In the genomic region with DNA sequence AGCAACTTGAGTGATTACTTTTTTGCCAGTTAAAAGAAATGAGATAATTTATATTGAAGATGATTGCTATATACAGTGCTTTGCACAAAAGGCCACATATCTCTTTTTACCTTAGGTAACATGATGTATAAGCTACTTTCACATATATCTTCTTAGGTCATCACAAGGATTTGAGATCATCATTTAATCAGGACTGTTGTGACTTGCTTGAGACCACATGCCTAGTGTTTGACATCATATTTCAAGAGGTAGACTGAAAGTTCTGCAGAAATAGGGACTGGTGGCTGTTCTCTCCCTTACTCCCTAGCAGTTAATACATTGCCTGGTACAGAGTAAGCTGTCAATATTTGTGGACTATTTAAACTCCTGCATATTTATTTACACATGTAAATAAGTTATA, we compare ENCODE assay signal across 1 cellular context.
TF ChIP-seq lines count a peak whose summit lies in the region.

No MANE protein-coding gene starts in this region.

TF ChIP-seq in HEK293, 187 proteins besides CTCF, POLR2A, EP300 and RAD21 (continued from another document):
- no peak for TF ChIP-seq SCRT1 (tag by site-specific recombination; IDR thresholded peaks at IDR 0.05; ENCODE audit: borderline replicate concordance)
- no peak for TF ChIP-seq ZNF211 (tag by site-specific recombination; IDR thresholded peaks at IDR 0.05; ENCODE audit: low read depth)
- TF ChIP-seq ZNF677 (tag by site-specific recombination; IDR thresholded peaks at IDR 0.05) = no peak
- no peak for TF ChIP-seq ZNF37A (tag by site-specific recombination; IDR thresholded peaks at IDR 0.05)
- TF ChIP-seq, protein P1, sequence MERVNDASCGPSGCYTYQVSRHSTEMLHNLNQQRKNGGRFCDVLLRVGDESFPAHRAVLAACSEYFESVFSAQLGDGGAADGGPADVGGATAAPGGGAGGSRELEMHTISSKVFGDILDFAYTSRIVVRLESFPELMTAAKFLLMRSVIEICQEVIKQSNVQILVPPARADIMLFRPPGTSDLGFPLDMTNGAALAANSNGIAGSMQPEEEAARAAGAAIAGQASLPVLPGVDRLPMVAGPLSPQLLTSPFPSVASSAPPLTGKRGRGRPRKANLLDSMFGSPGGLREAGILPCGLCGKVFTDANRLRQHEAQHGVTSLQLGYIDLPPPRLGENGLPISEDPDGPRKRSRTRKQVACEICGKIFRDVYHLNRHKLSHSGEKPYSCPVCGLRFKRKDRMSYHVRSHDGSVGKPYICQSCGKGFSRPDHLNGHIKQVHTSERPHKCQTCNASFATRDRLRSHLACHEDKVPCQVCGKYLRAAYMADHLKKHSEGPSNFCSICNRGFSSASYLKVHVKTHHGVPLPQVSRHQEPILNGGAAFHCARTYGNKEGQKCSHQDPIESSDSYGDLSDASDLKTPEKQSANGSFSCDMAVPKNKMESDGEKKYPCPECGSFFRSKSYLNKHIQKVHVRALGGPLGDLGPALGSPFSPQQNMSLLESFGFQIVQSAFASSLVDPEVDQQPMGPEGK (tag by site-specific recombination; IDR thresholded peaks at IDR 0.05) = no peak
- no peak for TF ChIP-seq ZNF10 (tag by site-specific recombination; IDR thresholded peaks at IDR 0.05)
- no peak for TF ChIP-seq ZNF560 (tag by site-specific recombination; IDR thresholded peaks at IDR 0.05; ENCODE audit: borderline replicate concordance)
- TF ChIP-seq, protein P2, sequence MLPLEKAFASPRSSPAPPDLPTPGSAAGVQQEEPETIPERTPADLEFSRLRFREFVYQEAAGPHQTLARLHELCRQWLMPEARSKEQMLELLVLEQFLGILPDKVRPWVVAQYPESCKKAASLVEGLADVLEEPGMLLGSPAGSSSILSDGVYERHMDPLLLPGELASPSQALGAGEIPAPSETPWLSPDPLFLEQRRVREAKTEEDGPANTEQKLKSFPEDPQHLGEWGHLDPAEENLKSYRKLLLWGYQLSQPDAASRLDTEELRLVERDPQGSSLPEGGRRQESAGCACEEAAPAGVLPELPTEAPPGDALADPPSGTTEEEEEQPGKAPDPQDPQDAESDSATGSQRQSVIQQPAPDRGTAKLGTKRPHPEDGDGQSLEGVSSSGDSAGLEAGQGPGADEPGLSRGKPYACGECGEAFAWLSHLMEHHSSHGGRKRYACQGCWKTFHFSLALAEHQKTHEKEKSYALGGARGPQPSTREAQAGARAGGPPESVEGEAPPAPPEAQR (tag by site-specific recombination; IDR thresholded peaks at IDR 0.05) = no peak
- no peak for TF ChIP-seq ZNF555 (tag by site-specific recombination; conservative IDR thresholded peaks at IDR 0.05)
- no peak for TF ChIP-seq HOXD13 (CRISPR knock-in tag; IDR thresholded peaks at IDR 0.05; ENCODE audit: borderline replicate concordance)
- TF ChIP-seq, protein P3, sequence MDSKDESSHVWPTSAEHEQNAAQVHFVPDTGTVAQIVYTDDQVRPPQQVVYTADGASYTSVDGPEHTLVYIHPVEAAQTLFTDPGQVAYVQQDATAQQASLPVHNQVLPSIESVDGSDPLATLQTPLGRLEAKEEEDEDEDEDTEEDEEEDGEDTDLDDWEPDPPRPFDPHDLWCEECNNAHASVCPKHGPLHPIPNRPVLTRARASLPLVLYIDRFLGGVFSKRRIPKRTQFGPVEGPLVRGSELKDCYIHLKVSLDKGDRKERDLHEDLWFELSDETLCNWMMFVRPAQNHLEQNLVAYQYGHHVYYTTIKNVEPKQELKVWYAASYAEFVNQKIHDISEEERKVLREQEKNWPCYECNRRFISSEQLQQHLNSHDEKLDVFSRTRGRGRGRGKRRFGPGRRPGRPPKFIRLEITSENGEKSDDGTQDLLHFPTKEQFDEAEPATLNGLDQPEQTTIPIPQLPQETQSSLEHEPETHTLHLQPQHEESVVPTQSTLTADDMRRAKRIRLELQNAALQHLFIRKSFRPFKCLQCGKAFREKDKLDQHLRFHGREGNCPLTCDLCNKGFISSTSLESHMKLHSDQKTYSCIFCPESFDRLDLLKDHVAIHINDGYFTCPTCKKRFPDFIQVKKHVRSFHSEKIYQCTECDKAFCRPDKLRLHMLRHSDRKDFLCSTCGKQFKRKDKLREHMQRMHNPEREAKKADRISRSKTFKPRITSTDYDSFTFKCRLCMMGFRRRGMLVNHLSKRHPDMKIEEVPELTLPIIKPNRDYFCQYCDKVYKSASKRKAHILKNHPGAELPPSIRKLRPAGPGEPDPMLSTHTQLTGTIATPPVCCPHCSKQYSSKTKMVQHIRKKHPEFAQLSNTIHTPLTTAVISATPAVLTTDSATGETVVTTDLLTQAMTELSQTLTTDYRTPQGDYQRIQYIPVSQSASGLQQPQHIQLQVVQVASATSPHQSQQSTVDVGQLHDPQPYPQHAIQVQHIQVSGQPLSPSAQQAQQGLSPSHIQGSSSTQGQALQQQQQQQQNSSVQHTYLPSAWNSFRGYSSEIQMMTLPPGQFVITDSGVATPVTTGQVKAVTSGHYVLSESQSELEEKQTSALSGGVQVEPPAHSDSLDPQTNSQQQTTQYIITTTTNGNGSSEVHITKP (tag by site-specific recombination; IDR thresholded peaks at IDR 0.05) = no peak
- TF ChIP-seq ZNF561 (tag by site-specific recombination; IDR thresholded peaks at IDR 0.05; ENCODE audit: borderline replicate concordance) = no peak
- TF ChIP-seq, protein P4, sequence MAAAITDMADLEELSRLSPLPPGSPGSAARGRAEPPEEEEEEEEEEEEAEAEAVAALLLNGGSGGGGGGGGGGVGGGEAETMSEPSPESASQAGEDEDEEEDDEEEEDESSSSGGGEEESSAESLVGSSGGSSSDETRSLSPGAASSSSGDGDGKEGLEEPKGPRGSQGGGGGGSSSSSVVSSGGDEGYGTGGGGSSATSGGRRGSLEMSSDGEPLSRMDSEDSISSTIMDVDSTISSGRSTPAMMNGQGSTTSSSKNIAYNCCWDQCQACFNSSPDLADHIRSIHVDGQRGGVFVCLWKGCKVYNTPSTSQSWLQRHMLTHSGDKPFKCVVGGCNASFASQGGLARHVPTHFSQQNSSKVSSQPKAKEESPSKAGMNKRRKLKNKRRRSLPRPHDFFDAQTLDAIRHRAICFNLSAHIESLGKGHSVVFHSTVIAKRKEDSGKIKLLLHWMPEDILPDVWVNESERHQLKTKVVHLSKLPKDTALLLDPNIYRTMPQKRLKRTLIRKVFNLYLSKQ (tag by site-specific recombination; IDR thresholded peaks at IDR 0.05; ENCODE audit: borderline replicate concordance) = no peak
- peak; percentile 51; the same call in 1 of the 2 replicates for TF ChIP-seq ZBTB17 (tag by site-specific recombination; IDR thresholded peaks at IDR 0.05)
- 0 out of 2 replicates have a peak, but pooled peaks have one; percentile 15 for TF ChIP-seq GLIS1 (tag by site-specific recombination; IDR thresholded peaks at IDR 0.05)
- no peak for TF ChIP-seq ZNF626 (tag by site-specific recombination; IDR thresholded peaks at IDR 0.05)
- peak; percentile 48; the same call in 1 of the 2 replicates for TF ChIP-seq ZEB2 (tag by site-specific recombination; IDR thresholded peaks at IDR 0.05)
- TF ChIP-seq ZNF529 (tag by site-specific recombination; IDR thresholded peaks at IDR 0.05; ENCODE audit: insufficient replicate concordance) = no peak
- TF ChIP-seq, protein P5, sequence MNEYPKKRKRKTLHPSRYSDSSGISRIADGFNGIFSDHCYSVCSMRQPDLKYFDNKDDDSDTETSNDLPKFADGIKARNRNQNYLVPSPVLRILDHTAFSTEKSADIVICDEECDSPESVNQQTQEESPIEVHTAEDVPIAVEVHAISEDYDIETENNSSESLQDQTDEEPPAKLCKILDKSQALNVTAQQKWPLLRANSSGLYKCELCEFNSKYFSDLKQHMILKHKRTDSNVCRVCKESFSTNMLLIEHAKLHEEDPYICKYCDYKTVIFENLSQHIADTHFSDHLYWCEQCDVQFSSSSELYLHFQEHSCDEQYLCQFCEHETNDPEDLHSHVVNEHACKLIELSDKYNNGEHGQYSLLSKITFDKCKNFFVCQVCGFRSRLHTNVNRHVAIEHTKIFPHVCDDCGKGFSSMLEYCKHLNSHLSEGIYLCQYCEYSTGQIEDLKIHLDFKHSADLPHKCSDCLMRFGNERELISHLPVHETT (tag by site-specific recombination; IDR thresholded peaks at IDR 0.05) = no peak
- TF ChIP-seq ZNF292 (tag by site-specific recombination; IDR thresholded peaks at IDR 0.05; ENCODE audit: borderline replicate concordance, low read depth) = no peak
- peak; percentile 97 for TF ChIP-seq ZNF629 (tag by site-specific recombination; IDR thresholded peaks at IDR 0.05)
- TF ChIP-seq ZFP3 (tag by site-specific recombination; IDR thresholded peaks at IDR 0.05; ENCODE audit: low read depth) = no peak
- no peak for TF ChIP-seq ZNF433 (tag by site-specific recombination; IDR thresholded peaks at IDR 0.05; ENCODE audit: low read depth)
- TF ChIP-seq, protein P6, sequence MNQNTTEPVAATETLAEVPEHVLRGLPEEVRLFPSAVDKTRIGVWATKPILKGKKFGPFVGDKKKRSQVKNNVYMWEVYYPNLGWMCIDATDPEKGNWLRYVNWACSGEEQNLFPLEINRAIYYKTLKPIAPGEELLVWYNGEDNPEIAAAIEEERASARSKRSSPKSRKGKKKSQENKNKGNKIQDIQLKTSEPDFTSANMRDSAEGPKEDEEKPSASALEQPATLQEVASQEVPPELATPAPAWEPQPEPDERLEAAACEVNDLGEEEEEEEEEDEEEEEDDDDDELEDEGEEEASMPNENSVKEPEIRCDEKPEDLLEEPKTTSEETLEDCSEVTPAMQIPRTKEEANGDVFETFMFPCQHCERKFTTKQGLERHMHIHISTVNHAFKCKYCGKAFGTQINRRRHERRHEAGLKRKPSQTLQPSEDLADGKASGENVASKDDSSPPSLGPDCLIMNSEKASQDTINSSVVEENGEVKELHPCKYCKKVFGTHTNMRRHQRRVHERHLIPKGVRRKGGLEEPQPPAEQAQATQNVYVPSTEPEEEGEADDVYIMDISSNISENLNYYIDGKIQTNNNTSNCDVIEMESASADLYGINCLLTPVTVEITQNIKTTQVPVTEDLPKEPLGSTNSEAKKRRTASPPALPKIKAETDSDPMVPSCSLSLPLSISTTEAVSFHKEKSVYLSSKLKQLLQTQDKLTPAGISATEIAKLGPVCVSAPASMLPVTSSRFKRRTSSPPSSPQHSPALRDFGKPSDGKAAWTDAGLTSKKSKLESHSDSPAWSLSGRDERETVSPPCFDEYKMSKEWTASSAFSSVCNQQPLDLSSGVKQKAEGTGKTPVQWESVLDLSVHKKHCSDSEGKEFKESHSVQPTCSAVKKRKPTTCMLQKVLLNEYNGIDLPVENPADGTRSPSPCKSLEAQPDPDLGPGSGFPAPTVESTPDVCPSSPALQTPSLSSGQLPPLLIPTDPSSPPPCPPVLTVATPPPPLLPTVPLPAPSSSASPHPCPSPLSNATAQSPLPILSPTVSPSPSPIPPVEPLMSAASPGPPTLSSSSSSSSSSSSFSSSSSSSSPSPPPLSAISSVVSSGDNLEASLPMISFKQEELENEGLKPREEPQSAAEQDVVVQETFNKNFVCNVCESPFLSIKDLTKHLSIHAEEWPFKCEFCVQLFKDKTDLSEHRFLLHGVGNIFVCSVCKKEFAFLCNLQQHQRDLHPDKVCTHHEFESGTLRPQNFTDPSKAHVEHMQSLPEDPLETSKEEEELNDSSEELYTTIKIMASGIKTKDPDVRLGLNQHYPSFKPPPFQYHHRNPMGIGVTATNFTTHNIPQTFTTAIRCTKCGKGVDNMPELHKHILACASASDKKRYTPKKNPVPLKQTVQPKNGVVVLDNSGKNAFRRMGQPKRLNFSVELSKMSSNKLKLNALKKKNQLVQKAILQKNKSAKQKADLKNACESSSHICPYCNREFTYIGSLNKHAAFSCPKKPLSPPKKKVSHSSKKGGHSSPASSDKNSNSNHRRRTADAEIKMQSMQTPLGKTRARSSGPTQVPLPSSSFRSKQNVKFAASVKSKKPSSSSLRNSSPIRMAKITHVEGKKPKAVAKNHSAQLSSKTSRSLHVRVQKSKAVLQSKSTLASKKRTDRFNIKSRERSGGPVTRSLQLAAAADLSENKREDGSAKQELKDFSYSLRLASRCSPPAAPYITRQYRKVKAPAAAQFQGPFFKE (tag by site-specific recombination; IDR thresholded peaks at IDR 0.05; ENCODE audit: borderline replicate concordance) = no peak
- no peak for TF ChIP-seq ZNF239 (tag by site-specific recombination; IDR thresholded peaks at IDR 0.05)
- no peak for TF ChIP-seq MZF1 (tag by site-specific recombination; IDR thresholded peaks at IDR 0.05; ENCODE audit: borderline replicate concordance)
- 0 out of 2 replicates have a peak, but pooled peaks have one; percentile 43 for TF ChIP-seq ZNF660 (tag by site-specific recombination; IDR thresholded peaks at IDR 0.05)
- no peak for TF ChIP-seq ZNF169 (tag by site-specific recombination; IDR thresholded peaks at IDR 0.05)
- TF ChIP-seq, protein P7, sequence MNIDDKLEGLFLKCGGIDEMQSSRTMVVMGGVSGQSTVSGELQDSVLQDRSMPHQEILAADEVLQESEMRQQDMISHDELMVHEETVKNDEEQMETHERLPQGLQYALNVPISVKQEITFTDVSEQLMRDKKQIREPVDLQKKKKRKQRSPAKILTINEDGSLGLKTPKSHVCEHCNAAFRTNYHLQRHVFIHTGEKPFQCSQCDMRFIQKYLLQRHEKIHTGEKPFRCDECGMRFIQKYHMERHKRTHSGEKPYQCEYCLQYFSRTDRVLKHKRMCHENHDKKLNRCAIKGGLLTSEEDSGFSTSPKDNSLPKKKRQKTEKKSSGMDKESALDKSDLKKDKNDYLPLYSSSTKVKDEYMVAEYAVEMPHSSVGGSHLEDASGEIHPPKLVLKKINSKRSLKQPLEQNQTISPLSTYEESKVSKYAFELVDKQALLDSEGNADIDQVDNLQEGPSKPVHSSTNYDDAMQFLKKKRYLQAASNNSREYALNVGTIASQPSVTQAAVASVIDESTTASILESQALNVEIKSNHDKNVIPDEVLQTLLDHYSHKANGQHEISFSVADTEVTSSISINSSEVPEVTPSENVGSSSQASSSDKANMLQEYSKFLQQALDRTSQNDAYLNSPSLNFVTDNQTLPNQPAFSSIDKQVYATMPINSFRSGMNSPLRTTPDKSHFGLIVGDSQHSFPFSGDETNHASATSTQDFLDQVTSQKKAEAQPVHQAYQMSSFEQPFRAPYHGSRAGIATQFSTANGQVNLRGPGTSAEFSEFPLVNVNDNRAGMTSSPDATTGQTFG (tag by site-specific recombination; IDR thresholded peaks at IDR 0.05; ENCODE audit: borderline replicate concordance) = no peak
- no peak for TF ChIP-seq ZNF658 (tag by site-specific recombination; IDR thresholded peaks at IDR 0.05)
- TF ChIP-seq, protein P8, sequence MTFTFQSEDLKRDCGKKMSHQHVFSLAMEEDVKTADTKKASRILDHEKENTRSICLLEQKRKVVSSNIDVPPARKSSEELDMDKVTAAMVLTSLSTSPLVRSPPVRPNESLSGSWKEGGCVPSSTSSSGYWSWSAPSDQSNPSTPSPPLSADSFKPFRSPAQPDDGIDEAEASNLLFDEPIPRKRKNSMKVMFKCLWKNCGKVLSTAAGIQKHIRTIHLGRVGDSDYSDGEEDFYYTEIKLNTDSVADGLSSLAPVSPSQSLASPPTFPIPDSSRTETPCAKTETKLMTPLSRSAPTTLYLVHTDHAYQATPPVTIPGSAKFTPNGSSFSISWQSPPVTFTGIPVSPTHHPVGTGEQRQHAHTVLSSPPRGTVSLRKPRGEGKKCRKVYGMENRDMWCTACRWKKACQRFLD (tag by site-specific recombination; IDR thresholded peaks at IDR 0.05) = no peak
